In genomic region chr6:434051-434705, GRCh38 we compare ENCODE assay signal across 1 cellular context.
TF ChIP-seq lines count a peak whose summit lies in the region.

No MANE protein-coding gene starts in this region.

TF ChIP-seq in GM23338, 12 proteins besides CTCF, POLR2A, EP300 and RAD21 (continued from another document):
- TF ChIP-seq ZNF462 (CRISPR knock-in tag; IDR thresholded peaks at IDR 0.05) (no peak), POLR2AphosphoS5 (IDR thresholded peaks at IDR 0.05; ENCODE audit: low read depth) (no peak), ZNF114 (CRISPR knock-in tag; IDR thresholded peaks at IDR 0.05) (no peak), ETS1 (IDR thresholded peaks at IDR 0.05) (no peak), EZH2phosphoT487 (IDR thresholded peaks at IDR 0.05; ENCODE audit: unreplicated experiment) (no peak), EZH2 (IDR thresholded peaks at IDR 0.05; ENCODE audit: low read depth, unreplicated experiment) (no peak), REST (IDR thresholded peaks at IDR 0.05; ENCODE audit: unreplicated experiment) (no peak), JUNB (IDR thresholded peaks at IDR 0.05; ENCODE audit: unreplicated experiment) (no peak), STAT1 (IDR thresholded peaks at IDR 0.05; ENCODE audit: unreplicated experiment) (no peak), ZNF331 (CRISPR knock-in tag; IDR thresholded peaks at IDR 0.05; ENCODE audit: low read depth) (no peak), CREB1 (CRISPR knock-in tag; IDR thresholded peaks at IDR 0.05; ENCODE audit: low read depth) (no peak)
